ENCODE assay signal across 20 cellular contexts in genomic region chr7:32774411-32774970, GRCh38.
DNase-seq lines count a peak whose midpoint lies in the region; ATAC-seq and TF ChIP-seq lines count a peak whose summit lies in the region.
"Had no signal": no experiment of that assay in that cellular context is flagged by ENCODE, and none has a peak within 500 bp of the region (broad histone marks: within the 10 kb centered on the region; RNA-seq: fewer than 3 reads in every experiment).

No MANE protein-coding gene starts in this region.

- no peak overlapping the region for H3K27ac Mint-ChIP-seq in Caco-2 (ENCODE audit: unreplicated experiment)
- H3K27ac Mint-ChIP-seq: GM23338 had no signal

- no peaks in the 10 kb centered on the region for H3K36me3 ChIP-seq in Caco-2 (ENCODE audit: control insufficient read depth, insufficient read depth, low read length)

- ATAC-seq in activated T-cell treated with anti-CD3 and anti-CD28 coated beads, Interleukin-2, amount 50 U/mL, for 4 hours: no peak
- ATAC-seq: A549, GM23338 had no signal

- H3K36me3 Mint-ChIP-seq in Caco-2 (ENCODE audit: insufficient read depth, unreplicated experiment): no peaks in the 10 kb centered on the region
- no peaks in the 10 kb centered on the region for H3K36me3 Mint-ChIP-seq in activated T-cell treated with anti-CD3 and anti-CD28 coated beads, Interleukin-2, amount 50 U/mL, for 4 hours (ENCODE audit: insufficient read depth)

- H3K4me1 Mint-ChIP-seq in Caco-2 (ENCODE audit: low read depth, unreplicated experiment): peaks cover 5% of the 10 kb centered on the region
- H3K4me1 Mint-ChIP-seq in activated T-cell treated with anti-CD3 and anti-CD28 coated beads, Interleukin-2, amount 50 U/mL, for 4 hours (ENCODE audit: low read depth): no peaks in the 10 kb centered on the region

- DNase-seq in Ammon's horn (ENCODE audit: low spot score) (peak; percentile 66), foreskin melanocyte (peak; percentile 95), putamen (ENCODE audit: low spot score) (peak; percentile 61), Caco-2 (no peak), NCI-H1092 treated with DMSO at 0.1 percent for 48 hours (lab: John Stamatoyannopoulos, UW) (no peak), HuH-7 (ENCODE audit: low spot score) (no peak)
- DNase-seq in activated T-cell treated with anti-CD3 and anti-CD28 coated beads, Interleukin-2, amount 50 U/mL, for 4 hours: no peak
- DNase-seq: DND-41; HCEC 1CT; Kasumi-1; NCI-H1105; NCI-H2081; NCI-H2171 treated with DMSO at 0.1 percent for 48 hours; NK-92 treated with Interleukin-12 subunit alpha and Interleukin-12 subunit beta, amount 100 ng/mL, for 24 hours; Right ventricle myocardium superior had no signal

- CTCF ChIA-PET in Caco-2 (lab: Charles Lee): no interaction called here

- H3K9me3 Mint-ChIP-seq in Caco-2 (ENCODE audit: unreplicated experiment): peaks cover under 1% of the 10 kb centered on the region
- no peaks in the 10 kb centered on the region for H3K9me3 Mint-ChIP-seq in activated T-cell treated with anti-CD3 and anti-CD28 coated beads, Interleukin-2, amount 50 U/mL, for 4 hours

- POLR2A ChIA-PET in Caco-2 (lab: Charles Lee): no interaction called here

- no peak overlapping the region for H3K4me3 ChIP-seq in Caco-2 (ENCODE audit: low read depth, low read length)
- H3K4me3 ChIP-seq: A549, GM23338, SK-N-MC had no signal

- no peaks in the 10 kb centered on the region for H3K27me3 ChIP-seq in Caco-2 (replicated peaks; ENCODE audit: control insufficient read depth, insufficient read depth, low read length)

- TF ChIP-seq CTCF in Caco-2 (IDR thresholded peaks at IDR 0.05; ENCODE audit: insufficient read depth in 1 of 2, low read depth in 1 of 2, low read length in 1 of 2, severe bottlenecking in 1 of 2, unreplicated experiment in 1 of 2): no peak

- peak overlapping the region; percentile 19 for H3K27ac ChIP-seq in angular gyrus (ENCODE audit: low read depth, low read length)
- H3K27ac ChIP-seq: A549, C4-2B, SK-N-MC had no signal

- no TSS peak for BruUV-seq in Caco-2 (replicated peaks; lab: Mats Ljungman, UMichigan)

- intact Hi-C loops in Caco-2 (cut with micrococcal nuclease; ENCODE audit: unreplicated experiment): no loop called here

- H3K4me1 ChIP-seq in Caco-2: no peaks in the 10 kb centered on the region

- H3K9me3 ChIP-seq in Caco-2: no peaks in the 10 kb centered on the region
- H3K9me3 ChIP-seq: A549 had no signal

- H3K27me3 Mint-ChIP-seq in Caco-2 (ENCODE audit: insufficient read depth, unreplicated experiment): peaks cover 7% of the 10 kb centered on the region
- peaks cover 13% of the 10 kb centered on the region for H3K27me3 Mint-ChIP-seq in activated T-cell treated with anti-CD3 and anti-CD28 coated beads, Interleukin-2, amount 50 U/mL, for 4 hours (ENCODE audit: low read depth)

- no peak overlapping the region for H3K4me3 Mint-ChIP-seq in Caco-2 (ENCODE audit: unreplicated experiment)
- H3K4me3 Mint-ChIP-seq in activated T-cell treated with anti-CD3 and anti-CD28 coated beads, Interleukin-2, amount 50 U/mL, for 4 hours: no peak overlapping the region
- H3K4me3 Mint-ChIP-seq: GM23338 had no signal

Comparison
In these comparisons a context has a peak if more than half of its experiments do, and no peak if none do; other contexts are left out.
1. DNase-seq: peak in Ammon's horn (single experiment), foreskin melanocyte (single experiment) and putamen (single experiment); none in Caco-2 (0 of 2), NCI-H1092 treated with DMSO at 0.1 percent for 48 hours (single experiment), activated T-cell treated with anti-CD3 and anti-CD28 coated beads, Interleukin-2, amount 50 U/mL, for 4 hours (single experiment) and HuH-7 (single experiment).